8 cellular contexts compared by ENCODE assay signal in the genomic region with DNA sequence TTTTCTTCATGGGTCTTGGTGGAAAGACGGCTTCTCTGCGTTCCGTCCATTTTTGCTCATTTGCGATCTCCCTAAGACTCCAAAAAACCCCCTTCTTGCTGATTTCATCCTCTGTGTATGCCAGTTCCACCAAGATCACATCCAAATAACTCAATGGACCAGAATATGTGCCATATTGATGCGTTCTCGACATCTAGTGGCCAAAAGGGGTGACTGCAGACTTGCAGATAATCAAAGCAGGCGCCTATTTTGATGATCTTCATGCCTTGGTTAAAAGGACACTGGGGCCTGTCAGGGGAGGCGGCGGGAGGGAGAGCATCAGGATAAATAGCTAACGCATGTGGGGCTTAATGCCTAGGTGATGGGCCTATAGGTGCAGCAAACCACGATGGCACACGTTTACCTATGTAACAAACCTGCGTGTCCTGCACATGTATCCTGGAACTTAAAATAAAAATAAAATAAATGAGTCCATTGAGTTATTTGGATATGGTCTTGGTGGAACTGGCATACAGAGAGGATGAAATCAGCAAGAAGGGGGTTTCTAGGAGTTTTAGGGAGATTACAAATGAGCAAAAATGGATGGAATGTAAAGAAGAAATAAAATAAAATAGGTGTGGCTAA.
DNase-seq lines count a peak whose midpoint lies in the region; ATAC-seq and TF ChIP-seq lines count a peak whose summit lies in the region.

No MANE protein-coding gene starts in this region.

- DNase-seq in activated naive CD8-positive, alpha-beta T cell treated with anti-CD3 and anti-CD28 coated beads, Interleukin-2, amount 10 ng/mL, durations not matched to agents 7 days and 5 days, result no peak
- DNase-seq in activated naive CD8-positive, alpha-beta T cell treated with anti-CD3 and anti-CD28 coated beads for 36 hours, result no peak
- DNase-seq in NCI-H82 (lab: John Stamatoyannopoulos, UW) (peak; percentile 68), iPS-NIHi11 (ENCODE audit: low spot score) (peak; percentile 68)
- peak; percentile 42 for DNase-seq in stimulated activated CD4-positive, alpha-beta T cell treated with anti-CD3 and anti-CD28 coated beads, Interleukin-15, amount 100 ng/mL, for 24 hours

- H3K27me3 Mint-ChIP-seq in activated naive CD8-positive, alpha-beta T cell treated with anti-CD3 and anti-CD28 coated beads, Interleukin-2, amount 10 ng/mL, durations not matched to agents 7 days and 5 days, result no peaks in the 10 kb centered on the region
- H3K27me3 Mint-ChIP-seq in activated naive CD8-positive, alpha-beta T cell treated with anti-CD3 and anti-CD28 coated beads for 36 hours, result no peaks in the 10 kb centered on the region
- H3K27me3 Mint-ChIP-seq in brain, result no peaks in the 10 kb centered on the region

- no peak overlapping the region for H3K27ac Mint-ChIP-seq in activated naive CD8-positive, alpha-beta T cell treated with anti-CD3 and anti-CD28 coated beads, Interleukin-2, amount 10 ng/mL, durations not matched to agents 7 days and 5 days
- no peak overlapping the region for H3K27ac Mint-ChIP-seq in activated naive CD8-positive, alpha-beta T cell treated with anti-CD3 and anti-CD28 coated beads for 36 hours
- no peak overlapping the region for H3K27ac Mint-ChIP-seq in brain

- no peak overlapping the region for H3K4me3 Mint-ChIP-seq in activated naive CD8-positive, alpha-beta T cell treated with anti-CD3 and anti-CD28 coated beads, Interleukin-2, amount 10 ng/mL, durations not matched to agents 7 days and 5 days
- no peak overlapping the region for H3K4me3 Mint-ChIP-seq in activated naive CD8-positive, alpha-beta T cell treated with anti-CD3 and anti-CD28 coated beads for 36 hours
- no peak overlapping the region for H3K4me3 Mint-ChIP-seq in brain

- H3K36me3 Mint-ChIP-seq in activated naive CD8-positive, alpha-beta T cell treated with anti-CD3 and anti-CD28 coated beads, Interleukin-2, amount 10 ng/mL, durations not matched to agents 7 days and 5 days, result no peaks in the 10 kb centered on the region
- peaks cover 5% of the 10 kb centered on the region for H3K36me3 Mint-ChIP-seq in activated naive CD8-positive, alpha-beta T cell treated with anti-CD3 and anti-CD28 coated beads for 36 hours
- H3K36me3 Mint-ChIP-seq in brain, result peaks cover 29% of the 10 kb centered on the region

- TF ChIP-seq CTCF in brain (conservative IDR thresholded peaks at IDR 0.05), result peak; percentile 77 to 86

- H3K4me1 Mint-ChIP-seq in activated naive CD8-positive, alpha-beta T cell treated with anti-CD3 and anti-CD28 coated beads, Interleukin-2, amount 10 ng/mL, durations not matched to agents 7 days and 5 days, result no peaks in the 10 kb centered on the region
- H3K4me1 Mint-ChIP-seq in activated naive CD8-positive, alpha-beta T cell treated with anti-CD3 and anti-CD28 coated beads for 36 hours, result no peaks in the 10 kb centered on the region
- peaks cover 16% of the 10 kb centered on the region for H3K4me1 Mint-ChIP-seq in brain

- POLR2A ChIA-PET in activated naive CD8-positive, alpha-beta T cell treated with anti-CD3 and anti-CD28 coated beads, Interleukin-2, amount 10 ng/mL, durations not matched to agents 7 days and 5 days (lab: Charles Lee), result no interaction called here

- peak; percentile 39 for ATAC-seq in activated naive CD8-positive, alpha-beta T cell treated with anti-CD3 and anti-CD28 coated beads, Interleukin-2, amount 10 ng/mL, durations not matched to agents 7 days and 5 days (ENCODE audit: low read depth)
- ATAC-seq in HG03025 (IDR thresholded peaks at IDR 0.05; ENCODE audit: low FRiP score, unreplicated experiment), result peak; percentile 57
- ATAC-seq in HG02938 (IDR thresholded peaks at IDR 0.05; ENCODE audit: unreplicated experiment), result no peak

- peaks cover 3% of the 10 kb centered on the region for H3K9me3 Mint-ChIP-seq in activated naive CD8-positive, alpha-beta T cell treated with anti-CD3 and anti-CD28 coated beads, Interleukin-2, amount 10 ng/mL, durations not matched to agents 7 days and 5 days
- H3K9me3 Mint-ChIP-seq in activated naive CD8-positive, alpha-beta T cell treated with anti-CD3 and anti-CD28 coated beads for 36 hours, result peaks cover 4% of the 10 kb centered on the region
- peaks cover 3 to 16% (median 10%) of the 10 kb centered on the region in 5 experiments for H3K9me3 Mint-ChIP-seq in brain

Comparison
In these comparisons a context has a peak if more than half of its experiments do, and no peak if none do; other contexts are left out.
1. DNase-seq: peak in NCI-H82 (single experiment), iPS-NIHi11 (single experiment) and stimulated activated CD4-positive, alpha-beta T cell treated with anti-CD3 and anti-CD28 coated beads, Interleukin-15, amount 100 ng/mL, for 24 hours (single experiment); none in activated naive CD8-positive, alpha-beta T cell treated with anti-CD3 and anti-CD28 coated beads, Interleukin-2, amount 10 ng/mL, durations not matched to agents 7 days and 5 days (single experiment) and activated naive CD8-positive, alpha-beta T cell treated with anti-CD3 and anti-CD28 coated beads for 36 hours (single experiment).